In genomic region chr7:29989257-29989995, GRCh38 we compare ENCODE assay signal across 1 cellular context.
TF ChIP-seq lines count a peak whose summit lies in the region.

Gene SCRN1, minus strand, starts transcription at chr7:29989801. Its CDS starts 20,734 bp downstream, at chr7:29969067.

TF ChIP-seq in HepG2, 621 proteins besides CTCF, POLR2A, EP300 and RAD21 (continued from another document and continues in another):
- TF ChIP-seq ZNF646 (CRISPR knock-in tag; IDR thresholded peaks at IDR 0.05) (no peak), SALL2 (CRISPR knock-in tag; IDR thresholded peaks at IDR 0.05) (no peak), HMGXB3 (CRISPR knock-in tag; IDR thresholded peaks at IDR 0.05; ENCODE audit: borderline replicate concordance) (no peak), ZNF503 (CRISPR knock-in tag; IDR thresholded peaks at IDR 0.05) (no peak), ZNF549 (CRISPR knock-in tag; IDR thresholded peaks at IDR 0.05) (no peak), GPN1 (CRISPR knock-in tag; IDR thresholded peaks at IDR 0.05; ENCODE audit: borderline replicate concordance) (no peak), DR1 (CRISPR knock-in tag; IDR thresholded peaks at IDR 0.05) (0 out of 2 replicates have a peak, but pooled peaks have one; percentile 40), KAT7 (CRISPR knock-in tag; IDR thresholded peaks at IDR 0.05; ENCODE audit: borderline replicate concordance) (no peak; the same call in 1 of the 2 replicates), IRF1 (CRISPR knock-in tag; IDR thresholded peaks at IDR 0.05; ENCODE audit: low read depth) (no peak), THAP7 (CRISPR knock-in tag; IDR thresholded peaks at IDR 0.05) (no peak), NR2F1 (CRISPR knock-in tag; IDR thresholded peaks at IDR 0.05) (no peak), JDP2 (CRISPR knock-in tag; IDR thresholded peaks at IDR 0.05; ENCODE audit: borderline replicate concordance) (no peak), FOXA3 (CRISPR knock-in tag; IDR thresholded peaks at IDR 0.05) (no peak), FOXC1 (CRISPR knock-in tag; IDR thresholded peaks at IDR 0.05; ENCODE audit: borderline replicate concordance) (no peak), SPEN (CRISPR knock-in tag; IDR thresholded peaks at IDR 0.05; ENCODE audit: low read depth) (no peak; the same call in 1 of the 2 replicates), ZMAT5 (CRISPR knock-in tag; IDR thresholded peaks at IDR 0.05; ENCODE audit: borderline replicate concordance, low read depth) (no peak), GLI4 (CRISPR knock-in tag; IDR thresholded peaks at IDR 0.05; ENCODE audit: borderline replicate concordance) (no peak), ZFY (CRISPR knock-in tag; IDR thresholded peaks at IDR 0.05) (no peak; the same call in 1 of the 2 replicates), DMTF1 (CRISPR knock-in tag; IDR thresholded peaks at IDR 0.05) (no peak), GABPB1 (CRISPR knock-in tag; IDR thresholded peaks at IDR 0.05) (peak; percentile 61; the same call in 1 of the 2 replicates), ZNF160 (CRISPR knock-in tag; IDR thresholded peaks at IDR 0.05) (no peak), HDAC6 (IDR thresholded peaks at IDR 0.05; ENCODE audit: low read depth, low read length) (no peak), ZNF569 (CRISPR knock-in tag; IDR thresholded peaks at IDR 0.05; ENCODE audit: borderline replicate concordance) (no peak), LRRFIP1 (CRISPR knock-in tag; conservative IDR thresholded peaks at IDR 0.05) (no peak), TRIM22 (IDR thresholded peaks at IDR 0.05) (no peak), KLF15 (CRISPR knock-in tag; IDR thresholded peaks at IDR 0.05; ENCODE audit: borderline replicate concordance) (0 out of 2 replicates have a peak, but pooled peaks have one; percentile 28), ZNF263 (CRISPR knock-in tag; IDR thresholded peaks at IDR 0.05) (0 out of 2 replicates have a peak, but pooled peaks have one; percentile 24), ZMYM3 (CRISPR knock-in tag; IDR thresholded peaks at IDR 0.05) (no peak), SALL1 (CRISPR knock-in tag; IDR thresholded peaks at IDR 0.05) (peak; percentile 8; the same call in 1 of the 2 replicates), ZNF329 (CRISPR knock-in tag; IDR thresholded peaks at IDR 0.05; ENCODE audit: low read depth) (no peak; the same call in 1 of the 2 replicates)
